1 cellular context compared by ENCODE assay signal in genomic region chr3:149258298-149258697, GRCh38.
TF ChIP-seq lines count a peak whose summit lies in the region.

No MANE protein-coding gene starts in this region.

TF ChIP-seq in K562, 482 proteins besides CTCF, POLR2A, EP300 and RAD21:
- TF ChIP-seq, protein P1, sequence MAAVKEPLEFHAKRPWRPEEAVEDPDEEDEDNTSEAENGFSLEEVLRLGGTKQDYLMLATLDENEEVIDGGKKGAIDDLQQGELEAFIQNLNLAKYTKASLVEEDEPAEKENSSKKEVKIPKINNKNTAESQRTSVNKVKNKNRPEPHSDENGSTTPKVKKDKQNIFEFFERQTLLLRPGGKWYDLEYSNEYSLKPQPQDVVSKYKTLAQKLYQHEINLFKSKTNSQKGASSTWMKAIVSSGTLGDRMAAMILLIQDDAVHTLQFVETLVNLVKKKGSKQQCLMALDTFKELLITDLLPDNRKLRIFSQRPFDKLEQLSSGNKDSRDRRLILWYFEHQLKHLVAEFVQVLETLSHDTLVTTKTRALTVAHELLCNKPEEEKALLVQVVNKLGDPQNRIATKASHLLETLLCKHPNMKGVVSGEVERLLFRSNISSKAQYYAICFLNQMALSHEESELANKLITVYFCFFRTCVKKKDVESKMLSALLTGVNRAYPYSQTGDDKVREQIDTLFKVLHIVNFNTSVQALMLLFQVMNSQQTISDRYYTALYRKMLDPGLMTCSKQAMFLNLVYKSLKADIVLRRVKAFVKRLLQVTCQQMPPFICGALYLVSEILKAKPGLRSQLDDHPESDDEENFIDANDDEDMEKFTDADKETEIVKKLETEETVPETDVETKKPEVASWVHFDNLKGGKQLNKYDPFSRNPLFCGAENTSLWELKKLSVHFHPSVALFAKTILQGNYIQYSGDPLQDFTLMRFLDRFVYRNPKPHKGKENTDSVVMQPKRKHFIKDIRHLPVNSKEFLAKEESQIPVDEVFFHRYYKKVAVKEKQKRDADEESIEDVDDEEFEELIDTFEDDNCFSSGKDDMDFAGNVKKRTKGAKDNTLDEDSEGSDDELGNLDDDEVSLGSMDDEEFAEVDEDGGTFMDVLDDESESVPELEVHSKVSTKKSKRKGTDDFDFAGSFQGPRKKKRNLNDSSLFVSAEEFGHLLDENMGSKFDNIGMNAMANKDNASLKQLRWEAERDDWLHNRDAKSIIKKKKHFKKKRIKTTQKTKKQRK (IDR thresholded peaks at IDR 0.05; ENCODE audit: borderline replicate concordance, low read depth, low read length): no peak
- TF ChIP-seq CBFA2T2 (conservative IDR thresholded peaks at IDR 0.05) (peak; percentile 39), ZNF766 (CRISPR knock-in tag; conservative IDR thresholded peaks at IDR 0.05) (0 out of 2 replicates have a peak, but pooled peaks have one; percentile 34), ZNF764 (CRISPR knock-in tag; IDR thresholded peaks at IDR 0.05; ENCODE audit: low read depth) (no peak), NFIC (IDR thresholded peaks at IDR 0.05) (peak; percentile 87), ZNF436 (CRISPR knock-in tag; IDR thresholded peaks at IDR 0.05) (no peak), SFPQ (IDR thresholded peaks at IDR 0.05; ENCODE audit: low read depth, low read length) (no peak), TCF3 (CRISPR knock-in tag; IDR thresholded peaks at IDR 0.05) (peak; percentile 64), ZFP36 (IDR thresholded peaks at IDR 0.05; ENCODE audit: low read depth, low read length, partially characterized antibody) (peak; percentile 2), CBFA2T3 (IDR thresholded peaks at IDR 0.05) (peak; percentile 40; the same call in 1 of the 2 replicates), NCOR1 (IDR thresholded peaks at IDR 0.05) (peak; percentile 9; the same call in 1 of the 2 replicates), MYC (IDR thresholded peaks at IDR 0.05; ENCODE audit: low read depth, low read length) (no peak), MYC (CRISPR knock-in tag; IDR thresholded peaks at IDR 0.05; ENCODE audit: borderline replicate concordance, low read depth) (no peak), ARID1B (IDR thresholded peaks at IDR 0.05) (0 out of 2 replicates have a peak, but pooled peaks have one; percentile 33), ZNF75A (CRISPR knock-in tag; IDR thresholded peaks at IDR 0.05) (peak; percentile 71; the same call in 1 of the 2 replicates)
